In the genomic region with DNA sequence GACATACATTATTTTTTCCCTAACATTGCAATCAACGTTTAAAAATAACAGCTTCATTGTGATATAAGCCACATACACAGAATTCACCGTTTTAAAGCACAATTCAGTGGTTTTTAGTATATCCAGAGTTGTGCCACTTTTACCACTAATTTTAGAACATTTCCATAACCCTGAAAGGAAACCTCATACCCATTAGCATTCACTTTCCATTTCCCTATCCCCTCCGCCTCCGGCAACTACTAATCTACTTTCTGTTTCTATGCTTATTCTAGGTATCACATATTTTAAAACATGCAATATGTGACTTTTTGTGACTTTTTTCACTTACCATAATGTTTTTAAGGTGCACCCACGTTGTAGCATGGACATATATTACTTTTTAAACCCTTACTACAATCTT, we compare ENCODE assay signal across 11 cellular contexts. TPM values are rescaled to one million over a fixed set of nuclear protein-coding genes. Genes with fewer than 3 reads are reported as not detected.
DNase-seq lines count a peak whose midpoint lies in the region; ATAC-seq and TF ChIP-seq lines count a peak whose summit lies in the region.
"Had no signal": no experiment of that assay in that cellular context is flagged by ENCODE, and none has a peak within 500 bp of the region (broad histone marks: within the 10 kb centered on the region; RNA-seq: fewer than 3 reads in every experiment).

No MANE protein-coding gene starts in this region.

- H3K9me3 Mint-ChIP-seq in CD4-positive, CD25-positive, alpha-beta regulatory T cell: no peaks in the 10 kb centered on the region
- no peaks in the 10 kb centered on the region for H3K9me3 Mint-ChIP-seq in activated naive CD8-positive, alpha-beta T cell treated with anti-CD3 and anti-CD28 coated beads, Interleukin-2, amount 50 U/mL, for 24 hours

- no peak for TF ChIP-seq CTCF in WERI-Rb-1 (IDR thresholded peaks at IDR 0.05; ENCODE audit: low read depth, low read length)

- H3K4me1 ChIP-seq in CD4-positive, CD25-positive, alpha-beta regulatory T cell (ENCODE audit: control insufficient read depth, insufficient read depth, low read length, poor library complexity, severe bottlenecking): no peaks in the 10 kb centered on the region

- H3K27me3 Mint-ChIP-seq in CD4-positive, CD25-positive, alpha-beta regulatory T cell: no peaks in the 10 kb centered on the region
- H3K27me3 Mint-ChIP-seq in activated naive CD8-positive, alpha-beta T cell treated with anti-CD3 and anti-CD28 coated beads, Interleukin-2, amount 50 U/mL, for 24 hours: no peaks in the 10 kb centered on the region

- H3K4me3 ChIP-seq in CD4-positive, CD25-positive, alpha-beta regulatory T cell (ENCODE audit: low read depth, low read length): no peak overlapping the region
- H3K4me3 ChIP-seq in WERI-Rb-1 (ENCODE audit: low read depth, low read length): no peak overlapping the region

- H3K9me3 ChIP-seq in CD4-positive, CD25-positive, alpha-beta regulatory T cell (ENCODE audit: control insufficient read depth in 2 of 2, low read length in 2 of 2): no peaks in the 10 kb centered on the region
- H3K9me3 ChIP-seq in WERI-Rb-1 (ENCODE audit: severe bottlenecking): no peaks in the 10 kb centered on the region

- DNase-seq in CD4-positive, CD25-positive, alpha-beta regulatory T cell: no peak
- DNase-seq in activated naive CD8-positive, alpha-beta T cell treated with anti-CD3 and anti-CD28 coated beads, Interleukin-2, amount 50 U/mL, for 24 hours: peak; percentile 9
- DNase-seq in WERI-Rb-1: no peak
- no peak for DNase-seq in GM03348 (ENCODE audit: low spot score)
- DNase-seq in D341Med (ENCODE audit: low spot score): no peak
- no peak for DNase-seq in HK-2 (ENCODE audit: unreplicated experiment)
- DNase-seq: Calu3, IMR-90, PC-3 had no signal

- peaks cover 55% of the 10 kb centered on the region for H3K36me3 ChIP-seq in CD4-positive, CD25-positive, alpha-beta regulatory T cell (ENCODE audit: control insufficient read depth, insufficient read depth, low read length)
- H3K36me3 ChIP-seq in WERI-Rb-1: peaks cover 17% of the 10 kb centered on the region

- peaks cover 5 to 16% (median 7%) of the 10 kb centered on the region in 4 donors for H3K4me1 Mint-ChIP-seq in CD4-positive, CD25-positive, alpha-beta regulatory T cell
- peaks cover 16% of the 10 kb centered on the region for H3K4me1 Mint-ChIP-seq in activated naive CD8-positive, alpha-beta T cell treated with anti-CD3 and anti-CD28 coated beads, Interleukin-2, amount 50 U/mL, for 24 hours

- H3K27ac Mint-ChIP-seq in CD4-positive, CD25-positive, alpha-beta regulatory T cell: peak overlapping the region; percentile 4 to 70 (median 18)
- peak overlapping the region; percentile 59 for H3K27ac Mint-ChIP-seq in activated naive CD8-positive, alpha-beta T cell treated with anti-CD3 and anti-CD28 coated beads, Interleukin-2, amount 50 U/mL, for 24 hours

- no peak for ATAC-seq in CD4-positive, CD25-positive, alpha-beta regulatory T cell (ENCODE audit: low read depth in 2 of 2)
- peak; percentile 52 for ATAC-seq in GM19023 (IDR thresholded peaks at IDR 0.05; ENCODE audit: unreplicated experiment)
- peak; percentile 54 for ATAC-seq in HG03175 (IDR thresholded peaks at IDR 0.05; ENCODE audit: unreplicated experiment)
- peak; percentile 85 for ATAC-seq in activated naive CD8-positive, alpha-beta T cell treated with anti-CD3 and anti-CD28 coated beads, Interleukin-2, amount 50 U/mL, for 24 hours
- ATAC-seq: PC-3 had no signal

- no peak overlapping the region for H3K27ac ChIP-seq in CD4-positive, CD25-positive, alpha-beta regulatory T cell (ENCODE audit: insufficient read depth, low read length, poor library complexity, severe bottlenecking)
- H3K27ac ChIP-seq in WERI-Rb-1: no peak overlapping the region

- peak overlapping the region in 1 of 4 donors; percentile 51 for H3K4me3 Mint-ChIP-seq in CD4-positive, CD25-positive, alpha-beta regulatory T cell
- H3K4me3 Mint-ChIP-seq in activated naive CD8-positive, alpha-beta T cell treated with anti-CD3 and anti-CD28 coated beads, Interleukin-2, amount 50 U/mL, for 24 hours: peak overlapping the region; percentile 3

- H3K27me3 ChIP-seq in CD4-positive, CD25-positive, alpha-beta regulatory T cell (ENCODE audit: control insufficient read depth, insufficient read depth, low read length): no peaks in the 10 kb centered on the region
- H3K27me3 ChIP-seq in WERI-Rb-1 (ENCODE audit: insufficient read depth, low read depth, severe bottlenecking): no peaks in the 10 kb centered on the region

- peaks cover 42% of the 10 kb centered on the region for H3K36me3 Mint-ChIP-seq in CD4-positive, CD25-positive, alpha-beta regulatory T cell
- H3K36me3 Mint-ChIP-seq in activated naive CD8-positive, alpha-beta T cell treated with anti-CD3 and anti-CD28 coated beads, Interleukin-2, amount 50 U/mL, for 24 hours (ENCODE audit: low read depth): peaks cover 45% of the 10 kb centered on the region

RNA-seq across cellular contexts. Expression of gene ISM2, which starts 55.6 kb away (rescaled TPM):
- not detected for total RNA-seq in CD4-positive, CD25-positive, alpha-beta regulatory T cell
- polyA plus RNA-seq in CD4-positive, CD25-positive, alpha-beta regulatory T cell: not detected
- total RNA-seq: Calu3 had no signal

Comparison
In these comparisons a context has a peak if more than half of its experiments do, and no peak if none do; other contexts are left out.
1. ATAC-seq: peak in GM19023 (single experiment), HG03175 (single experiment) and activated naive CD8-positive, alpha-beta T cell treated with anti-CD3 and anti-CD28 coated beads, Interleukin-2, amount 50 U/mL, for 24 hours (single experiment); none in CD4-positive, CD25-positive, alpha-beta regulatory T cell (0 of 2).